Comparison of ENCODE assay signal across 8 cellular contexts in the genomic region with DNA sequence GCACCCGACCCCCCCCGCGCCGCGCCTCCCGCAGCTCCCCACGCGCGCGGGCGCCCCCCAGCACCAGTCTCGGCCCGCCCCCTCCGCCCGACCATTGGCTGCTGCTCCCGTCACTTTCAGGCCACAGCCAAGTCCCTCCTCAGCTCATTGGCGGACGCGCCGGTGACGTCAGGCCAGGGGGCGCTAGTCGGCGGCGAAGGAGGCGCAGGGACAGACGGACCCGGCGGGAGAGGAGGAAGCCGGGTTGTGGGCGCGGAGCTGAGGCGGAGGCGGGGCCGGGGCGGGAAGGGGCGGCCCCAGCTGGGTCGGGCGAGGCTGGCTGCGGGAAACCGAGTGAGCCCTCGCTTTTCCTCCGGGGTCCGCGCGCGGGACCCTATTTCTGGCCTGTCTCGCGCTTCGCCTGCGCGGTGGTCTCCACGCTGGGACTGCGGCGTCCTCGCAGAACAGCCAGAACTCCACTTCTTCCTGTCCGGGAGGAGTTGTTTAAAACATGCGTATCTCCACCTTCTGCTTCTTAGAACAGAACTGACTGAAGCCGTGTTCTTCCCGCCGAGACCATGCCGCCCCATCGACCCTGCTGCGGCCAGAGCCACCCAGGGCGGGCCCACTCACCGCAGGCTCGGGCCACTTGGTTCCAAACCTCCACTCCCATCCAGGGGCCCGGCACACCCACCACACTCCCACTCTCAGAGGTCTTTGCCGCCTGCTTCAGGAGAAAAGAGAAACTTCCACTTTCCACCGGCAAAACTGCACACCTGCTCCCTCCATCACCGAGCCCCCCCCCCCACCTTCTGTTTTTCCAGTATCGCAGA. TPM values are rescaled to one million over a fixed set of nuclear protein-coding genes. Genes with fewer than 3 reads are reported as not detected.
A peak's percentile ranks its signal among the peaks of the same experiment; 100 is the strongest.
DNase-seq lines count a peak whose midpoint lies in the region; ATAC-seq and TF ChIP-seq lines count a peak whose summit lies in the region.

No MANE protein-coding gene starts in this region.

- peak overlapping the region; percentile 92 for H3K4me3 ChIP-seq in right cardiac atrium (ENCODE audit: low read length)
- H3K4me3 ChIP-seq in uterus, result peak overlapping the region; percentile 60 to 88

- H3K4me3 Mint-ChIP-seq in T-helper 17 cell, result peak overlapping the region; percentile 96

- intact Hi-C loops in right cardiac atrium (cut with DNase I), result no loop called here
- intact Hi-C loops in uterus (cut with DNase I; ENCODE audit: low total_unique reads), result no loop called here

- H3K27me3 ChIP-seq in right cardiac atrium (ENCODE audit: control insufficient read depth, insufficient read depth), result no peaks in the 10 kb centered on the region
- H3K27me3 ChIP-seq in uterus, result no peaks in the 10 kb centered on the region

- no peaks in the 10 kb centered on the region for H3K27me3 Mint-ChIP-seq in T-helper 17 cell

- no peaks in the 10 kb centered on the region for H3K36me3 ChIP-seq in uterus

- peaks cover 32% of the 10 kb centered on the region for H3K4me1 Mint-ChIP-seq in T-helper 17 cell

- ATAC-seq in GM18499 (IDR thresholded peaks at IDR 0.05; ENCODE audit: insufficient read depth, unreplicated experiment), result peak; percentile 92
- peak; percentile 92 for ATAC-seq in HG02938 (IDR thresholded peaks at IDR 0.05; ENCODE audit: unreplicated experiment)
- ATAC-seq in T-helper 17 cell, result peak; percentile 95
- peak; percentile 98 for ATAC-seq in right cardiac atrium

- H3K4me1 ChIP-seq in right cardiac atrium (ENCODE audit: control insufficient read depth, insufficient read depth, low read length), result no peaks in the 10 kb centered on the region
- no peaks in the 10 kb centered on the region for H3K4me1 ChIP-seq in uterus

- TF ChIP-seq CTCF in uterus (IDR thresholded peaks at IDR 0.05), result peak; percentile 15 to 47 (median 34)

- H3K27ac ChIP-seq in right cardiac atrium (ENCODE audit: low read length) (peak overlapping the region; percentile 73), uterus (peak overlapping the region; percentile 84 to 86)

- H3K9me3 ChIP-seq in T-helper 17 cell (ENCODE audit: control insufficient read depth, low read length, poor library complexity, severe bottlenecking) (no peaks in the 10 kb centered on the region), right cardiac atrium (ENCODE audit: control insufficient read depth, low read length) (no peaks in the 10 kb centered on the region), uterus (no peaks in the 10 kb centered on the region)

- peak overlapping the region; percentile 88 for H3K27ac Mint-ChIP-seq in T-helper 17 cell

- H3K36me3 Mint-ChIP-seq in T-helper 17 cell (ENCODE audit: low read depth), result peaks cover 11% of the 10 kb centered on the region

- peak; percentile 45 to 85 for TF ChIP-seq POLR2A in uterus (IDR thresholded peaks at IDR 0.05)

- DNase-seq in NCI-H1694 (lab: John Stamatoyannopoulos, UW) (peak; percentile 93), T-helper 17 cell (peak; percentile 99 to 100 (median 99)), anterior cingulate cortex (lab: John Stamatoyannopoulos, UW) (peak; percentile 89 to 100 (median 99)), right cardiac atrium (peak; percentile 99 to 100 (median 100)), pulmonary artery endothelial cell (ENCODE audit: low read depth, low spot score) (peak; percentile 92), uterus (peak; percentile 99 to 100)

- under 1% methylated on average over 72 of the region's 72 CpGs for WGBS in right cardiac atrium

RNA-seq across cellular contexts. Expression of a gene that starts 0.5 kb away (rescaled TPM):
- 10 to 100 TPM; 13.7 to 14.4 TPM for total RNA-seq in T-helper 17 cell
- 1 to 10 TPM; 4.6 to 9.1 (median 7.7) TPM for total RNA-seq in right cardiac atrium
- 3.8 TPM for polyA plus RNA-seq in right cardiac atrium
- total RNA-seq in pulmonary artery endothelial cell, result 31.1 and 44.8 TPM in 2 replicates
- 10 to 100 TPM in 3 of 4 donors, 1 to 10 TPM in 1; 5.9 to 36.1 (median 14.5) TPM for total RNA-seq in uterus

Comparison
In these comparisons a context has a peak if more than half of its experiments do, and no peak if none do; other contexts are left out.
1. Peak in every context shown above with its lines: DNase-seq, ATAC-seq, H3K4me3 ChIP-seq and H3K27ac ChIP-seq.